ENCODE assay signal across 8 cellular contexts in genomic region chr9:37486616-37487544, GRCh38. TPM values are rescaled to one million over a fixed set of nuclear protein-coding genes. Genes with fewer than 3 reads are reported as not detected.
DNase-seq lines count a peak whose midpoint lies in the region; ATAC-seq and TF ChIP-seq lines count a peak whose summit lies in the region.

No MANE protein-coding gene starts in this region.

- H2AFZ ChIP-seq in GM23338 = peak overlapping the region; percentile 94; the same call in 1 of the 2 replicates
- H2AFZ ChIP-seq in neuronal stem cell (ENCODE audit: low read length) = peak overlapping the region; percentile 98

- peaks cover 15% of the 10 kb centered on the region for H3K4me1 ChIP-seq in A673 (ENCODE audit: insufficient read depth, low read length, poor library complexity, severe bottlenecking)
- peaks cover 14% of the 10 kb centered on the region; the same call in 1 of the 2 replicates for H3K4me1 ChIP-seq in GM23338 (ENCODE audit: insufficient read depth)
- H3K4me1 ChIP-seq in neuronal stem cell (ENCODE audit: control insufficient read depth in 2 of 2, insufficient read depth in 1 of 2, low read depth in 1 of 2, low read length in 2 of 2) = peaks cover 13 to 15% of the 10 kb centered on the region in 2 donors

- peaks cover 10% of the 10 kb centered on the region for H3K27me3 Mint-ChIP-seq in GM23338 (ENCODE audit: insufficient read depth, low read depth, poor library complexity)
- peaks cover 1% of the 10 kb centered on the region for H3K27me3 Mint-ChIP-seq in activated CD4-positive, alpha-beta memory T cell treated with anti-CD3 and anti-CD28 coated beads, Interleukin-2, amount 10 ng/mL, durations not matched to agents 7 days and 5 days

- peaks cover 20% of the 10 kb centered on the region for H3K79me2 ChIP-seq in GM23338 (replicated peaks; ENCODE audit: insufficient read depth)

- no peak overlapping the region for H3K18ac ChIP-seq in neuronal stem cell (ENCODE audit: low read length)

- H3K4me2 ChIP-seq in GM23338 (peak overlapping the region; percentile 98), neuronal stem cell (ENCODE audit: insufficient read depth, low read length, poor library complexity, severe bottlenecking) (peak overlapping the region; percentile 87)

- H3K36me3 ChIP-seq in A673 (ENCODE audit: insufficient read depth, low read length, poor library complexity, severe bottlenecking) (peaks cover 43% of the 10 kb centered on the region), GM23338 (ENCODE audit: insufficient read depth) (peaks cover 32% of the 10 kb centered on the region), neuronal stem cell (replicated peaks in 1 of 2; ENCODE audit: control insufficient read depth in 2 of 2, insufficient read depth in 2 of 2, low read length in 2 of 2) (peaks cover 9 to 46% of the 10 kb centered on the region in 2 donors)

- no peaks in the 10 kb centered on the region for H3K9me3 Mint-ChIP-seq in GM23338
- no peaks in the 10 kb centered on the region for H3K9me3 Mint-ChIP-seq in activated CD4-positive, alpha-beta memory T cell treated with anti-CD3 and anti-CD28 coated beads, Interleukin-2, amount 10 ng/mL, durations not matched to agents 7 days and 5 days

- no peaks in the 10 kb centered on the region for H3K27me3 ChIP-seq in A673 (replicated peaks; ENCODE audit: insufficient read depth, low read depth, low read length, poor library complexity)
- H3K27me3 ChIP-seq in GM23338 (ENCODE audit: insufficient read depth) = no peaks in the 10 kb centered on the region
- H3K27me3 ChIP-seq in neuronal stem cell (ENCODE audit: control insufficient read depth in 3 of 3, insufficient read depth in 3 of 3, low read depth in 1 of 3, low read length in 3 of 3) = no peaks in the 10 kb centered on the region

- CTCF ChIA-PET in A673 (lab: Charles Lee) = no interaction called here
- CTCF ChIA-PET in activated CD4-positive, alpha-beta memory T cell treated with anti-CD3 and anti-CD28 coated beads, Interleukin-2, amount 10 ng/mL, durations not matched to agents 7 days and 5 days (lab: Charles Lee) = interaction anchor here (1.5 to 2.5 kb wide), 2 partner anchors 11 to 105 kb away, joined by 6 read pairs; partner anchors contain the start of gene TOMM5

- TF ChIP-seq CTCF in A673 (conservative IDR thresholded peaks at IDR 0.05; ENCODE audit: low read depth, low read length) = no peak
- no peak for TF ChIP-seq CTCF in GM23338 (conservative IDR thresholded peaks at IDR 0.05; ENCODE audit: low read depth in 2 of 2)
- no peak for TF ChIP-seq CTCF in fibroblast of the aortic adventitia (IDR thresholded peaks at IDR 0.05; ENCODE audit: insufficient read depth, low read length)

- WGBS in neuronal stem cell (ENCODE audit: extremely low coverage in 2 of 2, insufficient read length in 2 of 2, insufficient replicate concordance in 1 of 2), 2 donors = no CpG with 5 or more reads among the region's 7 CpGs

- peaks cover 39% of the 10 kb centered on the region for H3K36me3 Mint-ChIP-seq in GM23338 (ENCODE audit: low read depth)
- H3K36me3 Mint-ChIP-seq in activated CD4-positive, alpha-beta memory T cell treated with anti-CD3 and anti-CD28 coated beads, Interleukin-2, amount 10 ng/mL, durations not matched to agents 7 days and 5 days (ENCODE audit: low read depth) = peaks cover 38% of the 10 kb centered on the region

- no peak overlapping the region for H3K14ac ChIP-seq in neuronal stem cell (ENCODE audit: low read length)

- no peak overlapping the region for H2AK5ac ChIP-seq in neuronal stem cell (ENCODE audit: low read depth, low read length)

- intact Hi-C loops in A673 (cut with micrococcal nuclease; ENCODE audit: unreplicated experiment) = loop anchor here (10.0 kb wide), 3 partner anchors 98 to 918 kb away; no protein-coding TSS in a partner anchor

- peaks cover 22% of the 10 kb centered on the region for H4K20me1 ChIP-seq in GM23338 (replicated peaks; ENCODE audit: insufficient read depth)

- TSS peak; percentile 39 for BruUV-seq in A673 (replicated peaks; lab: Mats Ljungman, UMichigan)

- no peaks in the 10 kb centered on the region for H3K9me2 ChIP-seq in GM23338 (ENCODE audit: insufficient read depth)

- H3K23ac ChIP-seq in neuronal stem cell (ENCODE audit: low read depth, low read length, poor library complexity) = no peak overlapping the region

- no peak overlapping the region for H2BK5ac ChIP-seq in neuronal stem cell (ENCODE audit: low read length)

- no peak overlapping the region for H3K4ac ChIP-seq in neuronal stem cell (ENCODE audit: low read length)

- no peak overlapping the region for H4K91ac ChIP-seq in neuronal stem cell (ENCODE audit: low read depth, low read length, poor library complexity)

- H3K4me3 Mint-ChIP-seq in GM23338 = peak overlapping the region; percentile 94
- peak overlapping the region; percentile 99 for H3K4me3 Mint-ChIP-seq in activated CD4-positive, alpha-beta memory T cell treated with anti-CD3 and anti-CD28 coated beads, Interleukin-2, amount 10 ng/mL, durations not matched to agents 7 days and 5 days

- no peak overlapping the region for H4K8ac ChIP-seq in neuronal stem cell (ENCODE audit: low read depth, low read length)

- POLR2A ChIA-PET in A673 (lab: Charles Lee; ENCODE audit: low non-redundant PET) = interaction anchor here (0.6 kb wide), 1 partner anchor 37 kb away, joined by 5 read pairs; no protein-coding TSS in a partner anchor
- POLR2A ChIA-PET in activated CD4-positive, alpha-beta memory T cell treated with anti-CD3 and anti-CD28 coated beads, Interleukin-2, amount 10 ng/mL, durations not matched to agents 7 days and 5 days (lab: Charles Lee) = interaction anchor here (0.8 to 5.7 kb wide), 21 partner anchors 10 to 416 kb away, joined by 3 to 75 read pairs (median 5); partner anchors contain the start of genes EXOSC3, FBXO10, SLC25A51 and TOMM5

- H3K4me3 ChIP-seq in A673 (ENCODE audit: low read depth, low read length, poor library complexity, severe bottlenecking) = peak overlapping the region; percentile 76
- H3K4me3 ChIP-seq in GM23338 = peak overlapping the region; percentile 97
- peak overlapping the region; percentile 92 for H3K4me3 ChIP-seq in fibroblast of the aortic adventitia (ENCODE audit: low read depth, low read length)
- peak overlapping the region; percentile 88 to 91 for H3K4me3 ChIP-seq in neuronal stem cell (ENCODE audit: low read length in 2 of 2)

- H3K79me1 ChIP-seq in neuronal stem cell (ENCODE audit: low read depth, low read length) = peaks cover 2% of the 10 kb centered on the region

- no peak overlapping the region for H2BK15ac ChIP-seq in neuronal stem cell (ENCODE audit: low read length)

- no peaks in the 10 kb centered on the region for H3F3A ChIP-seq in GM23338 (replicated peaks; ENCODE audit: low read depth)

- DNase-seq in A673 (ENCODE audit: low spot score) = peak; percentile 32
- DNase-seq in GM23338 (ENCODE audit: low spot score) = no peak
- DNase-seq in activated CD4-positive, alpha-beta memory T cell treated with anti-CD3 and anti-CD28 coated beads, Interleukin-2, amount 10 ng/mL, durations not matched to agents 7 days and 5 days = no peak
- DNase-seq in fibroblast of the aortic adventitia (ENCODE audit: low read depth) = peak; percentile 98
- DNase-seq in neuronal stem cell (ENCODE audit: low spot score) = no peak
- no peak for DNase-seq in HT-29 (ENCODE audit: low spot score)
- no peak for DNase-seq in HK-2 (ENCODE audit: unreplicated experiment)
- DNase-seq in SHP77 (lab: John Stamatoyannopoulos, UW) = no peak

- peak overlapping the region; percentile 89 for H3K9ac ChIP-seq in neuronal stem cell (ENCODE audit: low read depth, low read length, poor library complexity)

- H3K27ac Mint-ChIP-seq in GM23338 = peak overlapping the region; percentile 84; the same call in 1 of the 2 replicates
- peak overlapping the region; percentile 93 for H3K27ac Mint-ChIP-seq in activated CD4-positive, alpha-beta memory T cell treated with anti-CD3 and anti-CD28 coated beads, Interleukin-2, amount 10 ng/mL, durations not matched to agents 7 days and 5 days

- no peak for ATAC-seq in GM23338

- H3K4me1 Mint-ChIP-seq in GM23338 = peaks cover 18% of the 10 kb centered on the region
- peaks cover 47% of the 10 kb centered on the region for H3K4me1 Mint-ChIP-seq in activated CD4-positive, alpha-beta memory T cell treated with anti-CD3 and anti-CD28 coated beads, Interleukin-2, amount 10 ng/mL, durations not matched to agents 7 days and 5 days

- H2BK120ac ChIP-seq in neuronal stem cell (ENCODE audit: low read depth, low read length) = no peak overlapping the region

- no peak overlapping the region for H2BK12ac ChIP-seq in neuronal stem cell (ENCODE audit: low read length)

- H3K27ac ChIP-seq in A673 (ENCODE audit: low read depth, low read length, poor library complexity, severe bottlenecking) = peak overlapping the region; percentile 83
- H3K27ac ChIP-seq in GM23338 (ENCODE audit: low read depth) = no peak overlapping the region
- no peak overlapping the region for H3K27ac ChIP-seq in neuronal stem cell (replicated peaks; ENCODE audit: low read length)

- H3K9me3 ChIP-seq in A673 (ENCODE audit: low read depth, low read length, poor library complexity, severe bottlenecking) (no peaks in the 10 kb centered on the region), neuronal stem cell (replicated peaks in 1 of 2; ENCODE audit: control insufficient read depth in 2 of 2, insufficient read depth in 1 of 2, low read depth in 1 of 2, low read length in 2 of 2) (no peaks in the 10 kb centered on the region)

TF ChIP-seq in GM23338, 12 proteins besides CTCF, POLR2A, EP300 and RAD21 (continues in another document):
- TF ChIP-seq EZH2 (IDR thresholded peaks at IDR 0.05; ENCODE audit: low read depth, unreplicated experiment) (no peak), POLR2AphosphoS5 (IDR thresholded peaks at IDR 0.05; ENCODE audit: low read depth) (no peak), ZNF114 (CRISPR knock-in tag; IDR thresholded peaks at IDR 0.05) (no peak)

RNA-seq across cellular contexts. Expression of gene POLR1E, which starts 1.1 kb away (rescaled TPM):
- 55.1 and 68.8 TPM in 2 replicates for total RNA-seq in A673 (2021)
- 36.0 and 45.5 TPM in 2 replicates for total RNA-seq in GM23338 (2014; rRNA removed; shearing (Covaris generic))
- 15.4 and 19.2 TPM in 2 replicates for polyA plus RNA-seq in GM23338 (2016; fragmentation: Nextera tagmentation; extraction: Ambion mirVana)
- total RNA-seq in activated CD4-positive, alpha-beta memory T cell treated with anti-CD3 and anti-CD28 coated beads, Interleukin-2, amount 10 ng/mL, durations not matched to agents 7 days and 5 days = 10 to 100 TPM; 27.6 to 29.2 TPM
- 29.1 and 36.6 TPM in 2 replicates for total RNA-seq in fibroblast of the aortic adventitia (ENCODE audit: low replicate concordance)
- polyA plus RNA-seq in neuronal stem cell (2013, experiment 1 of 2) = 23.1 TPM
- polyA plus RNA-seq in neuronal stem cell (2013, experiment 2 of 2) = 21.5 TPM
- total RNA-seq in HT-29 (2014; rRNA removed; shearing (Covaris generic)) = 17.7 and 21.8 TPM in 2 replicates

RNA-seq across cellular contexts. Expression of gene ZBTB5, which starts 21.6 kb away (rescaled TPM):
- 17.2 and 18.0 TPM in 2 replicates for total RNA-seq in A673 (2021)
- total RNA-seq in GM23338 (2014; rRNA removed; shearing (Covaris generic)) = 19.5 and 20.3 TPM in 2 replicates
- polyA plus RNA-seq in GM23338 (2016; fragmentation: Nextera tagmentation; extraction: Ambion mirVana) = 2.5 and 2.8 TPM in 2 replicates
- 10 to 100 TPM; 10.5 to 10.6 TPM for total RNA-seq in activated CD4-positive, alpha-beta memory T cell treated with anti-CD3 and anti-CD28 coated beads, Interleukin-2, amount 10 ng/mL, durations not matched to agents 7 days and 5 days
- total RNA-seq in fibroblast of the aortic adventitia (ENCODE audit: low replicate concordance) = 9.3 and 9.4 TPM in 2 replicates
- polyA plus RNA-seq in neuronal stem cell (2013, experiment 1 of 2) = 19.2 TPM
- polyA plus RNA-seq in neuronal stem cell (2013, experiment 2 of 2) = 19.2 TPM
- total RNA-seq in HT-29 (2014; rRNA removed; shearing (Covaris generic)) = 9.0 and 9.3 TPM in 2 replicates

Comparison
In these comparisons a context has a peak if more than half of its experiments do, and no peak if none do; other contexts are left out.
1. DNase-seq: peak in A673 (single experiment) and fibroblast of the aortic adventitia (single experiment); none in GM23338 (single experiment), activated CD4-positive, alpha-beta memory T cell treated with anti-CD3 and anti-CD28 coated beads, Interleukin-2, amount 10 ng/mL, durations not matched to agents 7 days and 5 days (single experiment), neuronal stem cell (single experiment), HT-29 (single experiment), HK-2 (single experiment) and SHP77 (0 of 2).
2. Peak in every context shown above with its lines, with median percentiles within 50 percentile points of each other: H3K4me3 ChIP-seq.